14 cellular contexts compared by ENCODE assay signal in genomic region chr9:116806075-116806474, GRCh38.
A peak's percentile ranks its signal among the peaks of the same experiment; 100 is the strongest.
DNase-seq lines count a peak whose midpoint lies in the region; ATAC-seq lines count a peak whose summit lies in the region.
"Had no signal": no experiment of that assay in that cellular context is flagged by ENCODE, and none has a peak within 500 bp of the region (broad histone marks: within the 10 kb centered on the region; RNA-seq: fewer than 3 reads in every experiment).

No MANE protein-coding gene starts in this region.

- in situ Hi-C loops in GM23248 (cut with MboI) (no loop called here), T47D (cut with HindIII; ENCODE audit: low pct_unique_long_range_greater_than_20kb, low sequenced_read_pairs) (no loop called here)

- H3K9ac ChIP-seq in GM23248 (no peak overlapping the region), mesenchymal stem cell (ENCODE audit: low read length) (no peak overlapping the region)

- H3K4ac ChIP-seq in mesenchymal stem cell (ENCODE audit: low read depth in 1 of 2, low read length in 2 of 2): no peak overlapping the region

- no peaks in the 10 kb centered on the region for H3K9me3 ChIP-seq in GM23248 (ENCODE audit: low read depth)
- no peaks in the 10 kb centered on the region for H3K9me3 ChIP-seq in mesenchymal stem cell (ENCODE audit: control insufficient read depth, low read length)
- H3K9me3 ChIP-seq: gastroesophageal sphincter, left ventricle myocardium inferior had no signal

- no peak overlapping the region for H2BK12ac ChIP-seq in mesenchymal stem cell (ENCODE audit: low read length in 2 of 2)

- H3K14ac ChIP-seq in mesenchymal stem cell (ENCODE audit: low read length in 2 of 2): no peak overlapping the region

- H3K23ac ChIP-seq in mesenchymal stem cell (ENCODE audit: low read length in 2 of 2): no peak overlapping the region

- H3K9me2 ChIP-seq in GM23248 (ENCODE audit: insufficient read depth): no peaks in the 10 kb centered on the region

- H2BK120ac ChIP-seq in mesenchymal stem cell (ENCODE audit: low read depth, low read length): no peak overlapping the region

- 0 to 14% methylated on average over 1 of the region's 1 CpG for WGBS in GM23248 (ENCODE audit: low coverage in 1 of 2, low lambda C conversion rate in 2 of 2, missing lambda C conversion rate in 2 of 2), 2 experiments
- WGBS in mesenchymal stem cell: 26% methylated on average over 1 of the region's 1 CpG

- H3K27me3 ChIP-seq in GM23248 (replicated peaks; ENCODE audit: insufficient read depth): no peaks in the 10 kb centered on the region
- H3K27me3 ChIP-seq in mesenchymal stem cell (ENCODE audit: control insufficient read depth in 1 of 2, insufficient read depth in 1 of 2, low read length in 2 of 2): no peaks in the 10 kb centered on the region
- H3K27me3 ChIP-seq: dorsolateral prefrontal cortex, gastroesophageal sphincter had no signal

- no peaks in the 10 kb centered on the region for H3K79me1 ChIP-seq in mesenchymal stem cell (replicated peaks; ENCODE audit: low read length, poor library complexity, severe bottlenecking)

- H3K27ac ChIP-seq in GM23248 (no peak overlapping the region), mesenchymal stem cell (ENCODE audit: low read length, poor library complexity, severe bottlenecking) (no peak overlapping the region)
- H3K27ac ChIP-seq: dorsolateral prefrontal cortex, gastroesophageal sphincter, left ventricle myocardium inferior had no signal

- no peak overlapping the region for H3K4me2 ChIP-seq in GM23248 (ENCODE audit: unreplicated experiment)
- H3K4me2 ChIP-seq in mesenchymal stem cell (ENCODE audit: low read length, poor library complexity, severe bottlenecking): no peak overlapping the region

- no peak overlapping the region for H4K91ac ChIP-seq in mesenchymal stem cell (ENCODE audit: low read length)

- H4K8ac ChIP-seq in mesenchymal stem cell (ENCODE audit: low read length): no peak overlapping the region

- no peak for ATAC-seq in GM19452 (IDR thresholded peaks at IDR 0.05; ENCODE audit: unreplicated experiment)
- ATAC-seq in HG03342 (IDR thresholded peaks at IDR 0.05; ENCODE audit: unreplicated experiment): no peak
- ATAC-seq: gastroesophageal sphincter had no signal

- no peak overlapping the region for H3K4me3 ChIP-seq in GM23248
- H3K4me3 ChIP-seq in mesenchymal stem cell (ENCODE audit: insufficient read depth in 1 of 2, low read depth in 1 of 2, low read length in 2 of 2): no peak overlapping the region
- H3K4me3 ChIP-seq: dorsolateral prefrontal cortex, gastroesophageal sphincter, left ventricle myocardium inferior had no signal

- no peak overlapping the region for H3K18ac ChIP-seq in mesenchymal stem cell (ENCODE audit: low read depth in 1 of 2, low read length in 2 of 2)

- H4K20me1 ChIP-seq in GM23248 (ENCODE audit: insufficient read depth): no peaks in the 10 kb centered on the region

- H3K79me2 ChIP-seq in GM23248 (ENCODE audit: insufficient read depth): no peaks in the 10 kb centered on the region

- H3K36me3 ChIP-seq in GM23248 (ENCODE audit: low read depth): no peaks in the 10 kb centered on the region
- peaks cover 0 to 2% of the 10 kb centered on the region in 2 experiments for H3K36me3 ChIP-seq in mesenchymal stem cell (ENCODE audit: control insufficient read depth in 1 of 2, insufficient read depth in 2 of 2, low read depth in 1 of 2, low read length in 2 of 2)
- H3K36me3 ChIP-seq: gastroesophageal sphincter, left ventricle myocardium inferior had no signal

- no peaks in the 10 kb centered on the region for H3F3A ChIP-seq in GM23248 (ENCODE audit: insufficient read depth)

- H2AFZ ChIP-seq in GM23248: no peak overlapping the region
- H2AFZ ChIP-seq in mesenchymal stem cell (ENCODE audit: low read depth, low read length): no peak overlapping the region

- peak; percentile 32 for DNase-seq in GM23248
- peak; percentile 5 for DNase-seq in NAMALWA (ENCODE audit: low spot score)
- peak; percentile 21 to 78 for DNase-seq in T47D (ENCODE audit: low read depth in 1 of 2, low spot score in 1 of 2)
- DNase-seq in mesenchymal stem cell: peak; percentile 54
- no peak for DNase-seq in DMS153 treated with DMSO at 0.1 percent for 48 hours (lab: John Stamatoyannopoulos, UW; ENCODE audit: unreplicated experiment)
- no peak for DNase-seq in T-helper 9 cell
- DNase-seq: activated B cell treated with CpG ODN at 0.5 μM for 24 hours, dorsolateral prefrontal cortex, left ventricle myocardium inferior, NCI-H526, small intestine had no signal

- H2BK15ac ChIP-seq in mesenchymal stem cell (ENCODE audit: low read depth, poor library complexity, severe bottlenecking): no peak overlapping the region

- no peak overlapping the region for H2AK5ac ChIP-seq in mesenchymal stem cell (ENCODE audit: low read length, severe bottlenecking)

- H2BK5ac ChIP-seq in mesenchymal stem cell (ENCODE audit: low read depth, low read length, poor library complexity, severe bottlenecking): no peak overlapping the region

- H3K4me1 ChIP-seq in GM23248 (ENCODE audit: insufficient read depth): no peaks in the 10 kb centered on the region
- H3K4me1 ChIP-seq in mesenchymal stem cell (ENCODE audit: control insufficient read depth, insufficient read depth, low read depth, low read length): no peaks in the 10 kb centered on the region
- H3K4me1 ChIP-seq: gastroesophageal sphincter, left ventricle myocardium inferior had no signal

Comparison
In these comparisons a context has a peak if more than half of its experiments do, and no peak if none do; other contexts are left out.
1. DNase-seq: peak in GM23248 (single experiment), NAMALWA (single experiment), T47D (2 of 2) and mesenchymal stem cell (single experiment); none in DMS153 treated with DMSO at 0.1 percent for 48 hours (single experiment) and T-helper 9 cell (single experiment).